10 cellular contexts compared by ENCODE assay signal in genomic region chr15:29736745-29737023, GRCh38.
DNase-seq lines count a peak whose midpoint lies in the region; ATAC-seq and TF ChIP-seq lines count a peak whose summit lies in the region.
"Had no signal": no experiment of that assay in that cellular context is flagged by ENCODE, and none has a peak within 500 bp of the region (broad histone marks: within the 10 kb centered on the region; RNA-seq: fewer than 3 reads in every experiment).

No MANE protein-coding gene starts in this region.

- H3K9me3 ChIP-seq in WERI-Rb-1 (ENCODE audit: severe bottlenecking) = no peaks in the 10 kb centered on the region

- H3K27me3 ChIP-seq in WERI-Rb-1 (ENCODE audit: insufficient read depth, low read depth, severe bottlenecking) = no peaks in the 10 kb centered on the region

- H3K27ac ChIP-seq in caudate nucleus (ENCODE audit: low read depth, low read length) (no peak overlapping the region), WERI-Rb-1 (no peak overlapping the region)

- H3K36me3 ChIP-seq in WERI-Rb-1 = peaks cover 84% of the 10 kb centered on the region

- peak; percentile 32 for ATAC-seq in left colon

- intact Hi-C loops in left colon (cut with DNase I, micrococcal nuclease) = no loop called here

- peak; percentile 47 for DNase-seq in AG10803 (ENCODE audit: low read depth)
- peak; percentile 7 for DNase-seq in HuH-7.5 (ENCODE audit: low spot score)
- DNase-seq in choroid plexus epithelial cell (ENCODE audit: low read depth) = peak; percentile 28
- DNase-seq in left colon = no peak
- DNase-seq in caudate nucleus (lab: John Stamatoyannopoulos, UW) = no peak
- no peak for DNase-seq in WERI-Rb-1
- no peak for DNase-seq in ecto neural progenitor cell (ENCODE audit: low spot score)
- no peak for DNase-seq in DMS 273 (lab: John Stamatoyannopoulos, UW; ENCODE audit: unreplicated experiment)
- DNase-seq: activated CD4-positive, alpha-beta memory T cell treated with anti-CD3 and anti-CD28 coated beads for 36 hours; NCI-H2081 treated with DMSO at 0.1 percent for 48 hours had no signal

- TF ChIP-seq CTCF in AG10803 (conservative IDR thresholded peaks at IDR 0.05; ENCODE audit: low read length) (no peak), choroid plexus epithelial cell (conservative IDR thresholded peaks at IDR 0.05; ENCODE audit: low read depth, low read length) (no peak), WERI-Rb-1 (IDR thresholded peaks at IDR 0.05; ENCODE audit: low read depth, low read length) (no peak)

- H3K4me3 ChIP-seq in AG10803 (ENCODE audit: low read length) = no peak overlapping the region
- no peak overlapping the region for H3K4me3 ChIP-seq in choroid plexus epithelial cell (ENCODE audit: low read depth, low read length)
- no peak overlapping the region for H3K4me3 ChIP-seq in WERI-Rb-1 (ENCODE audit: low read depth, low read length)

Comparison
In these comparisons a context has a peak if more than half of its experiments do, and no peak if none do; other contexts are left out.
1. DNase-seq: peak in AG10803 (single experiment), HuH-7.5 (single experiment) and choroid plexus epithelial cell (single experiment); none in left colon (0 of 2), caudate nucleus (0 of 61), WERI-Rb-1 (single experiment), ecto neural progenitor cell (single experiment) and DMS 273 (single experiment).